ENCODE assay signal across 1 cellular context in the genomic region with DNA sequence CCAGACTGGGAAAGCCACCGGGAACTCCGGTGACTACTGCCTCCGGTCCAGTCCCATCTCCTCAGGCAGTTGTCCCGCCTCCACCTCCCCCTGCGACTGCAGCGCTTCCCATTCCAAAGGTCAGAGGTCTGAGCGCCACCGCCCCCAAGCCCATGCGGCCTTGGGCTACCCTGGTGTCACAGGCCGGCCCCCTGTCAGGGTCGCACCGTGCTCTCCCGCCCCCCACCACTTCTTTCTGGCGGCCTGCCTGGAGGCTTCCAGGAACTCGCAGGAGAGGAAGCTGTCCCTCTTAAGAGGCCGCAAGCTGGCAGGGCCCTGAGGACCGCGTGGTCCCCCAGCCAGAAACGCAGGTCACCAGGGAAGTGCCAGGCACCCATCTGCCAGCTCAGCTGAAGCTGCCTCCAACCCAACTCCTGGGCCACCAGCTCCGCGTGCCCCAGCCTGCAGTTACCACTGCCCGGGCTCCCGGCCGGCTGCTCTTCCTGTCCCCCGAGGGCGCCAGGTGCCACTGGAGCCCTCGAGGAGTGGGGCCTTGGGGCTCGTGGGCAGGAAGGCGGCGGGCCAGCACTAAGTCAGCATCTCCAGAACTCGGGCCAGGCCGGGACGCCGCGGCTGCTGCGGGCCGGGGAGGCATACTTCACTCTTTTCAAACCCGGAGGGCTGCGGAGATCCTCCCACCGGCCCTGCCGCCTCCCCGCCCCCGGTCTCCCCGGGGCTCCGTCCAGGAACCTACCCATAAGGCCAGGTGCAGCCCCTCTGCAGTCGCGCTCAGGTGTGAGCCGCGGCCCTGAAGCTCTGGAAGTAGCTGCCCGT.
TF ChIP-seq lines count a peak whose summit lies in the region.

No MANE protein-coding gene starts in this region.

TF ChIP-seq in H1, 55 proteins besides CTCF, POLR2A, EP300 and RAD21:
- TF ChIP-seq PHF8 (conservative IDR thresholded peaks at IDR 0.05; ENCODE audit: low read depth, low read length) = peak; percentile 16; the same call in 1 of the 2 replicates
- peak in 1 of 2 experiments; percentile 25; a peak in 1 of 4 replicates for TF ChIP-seq SIN3A (conservative IDR thresholded peaks at IDR 0.05 in 1 of 2, IDR thresholded peaks at IDR 0.05 in 1 of 2; ENCODE audit: low read depth in 1 of 2, low read length in 2 of 2)
- TF ChIP-seq HDAC2 (IDR thresholded peaks at IDR 0.05; ENCODE audit: borderline replicate concordance in 1 of 2, low read depth in 2 of 2, low read length in 2 of 2) = peak in 1 of 2 experiments; percentile 11; a peak in 1 of 4 replicates
- peak; percentile 77 for TF ChIP-seq SAP30 (IDR thresholded peaks at IDR 0.05; ENCODE audit: insufficient read depth, insufficient replicate concordance, low read length)
- TF ChIP-seq CHD7 (IDR thresholded peaks at IDR 0.05; ENCODE audit: insufficient replicate concordance, low read length) = no peak
- peak; percentile 15 for TF ChIP-seq KDM4A (IDR thresholded peaks at IDR 0.05; ENCODE audit: low read depth, low read length, severe bottlenecking)
- TF ChIP-seq TAF7 (optimal IDR thresholded peaks at IDR 0.05; ENCODE audit: borderline replicate concordance, low read depth, low read length) = peak; percentile 85
- TF ChIP-seq SP1 (IDR thresholded peaks at IDR 0.05; ENCODE audit: low read depth, low read length) = no peak
- peak; percentile 63; the same call in 1 of the 2 replicates for TF ChIP-seq TAF1 (IDR thresholded peaks at IDR 0.05; ENCODE audit: low read depth, low read length)
- TF ChIP-seq, protein P1, sequence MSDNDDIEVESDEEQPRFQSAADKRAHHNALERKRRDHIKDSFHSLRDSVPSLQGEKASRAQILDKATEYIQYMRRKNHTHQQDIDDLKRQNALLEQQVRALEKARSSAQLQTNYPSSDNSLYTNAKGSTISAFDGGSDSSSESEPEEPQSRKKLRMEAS (IDR thresholded peaks at IDR 0.05) = peak; percentile 69
- peak; percentile 44; the same call in 1 of the 2 replicates for TF ChIP-seq EGR1 (IDR thresholded peaks at IDR 0.05; ENCODE audit: borderline replicate concordance, low read depth, low read length)
- no peak for TF ChIP-seq SUZ12 (IDR thresholded peaks at IDR 0.05; ENCODE audit: low read length)
- TF ChIP-seq NRF1 (IDR thresholded peaks at IDR 0.05; ENCODE audit: low read depth, low read length) = no peak
- TF ChIP-seq JUN (IDR thresholded peaks at IDR 0.05; ENCODE audit: low read depth, low read length) = no peak
- TF ChIP-seq POLR2AphosphoS5 (IDR thresholded peaks at IDR 0.05; ENCODE audit: low read depth, low read length) = peak; percentile 54
- TF ChIP-seq TEAD4 (IDR thresholded peaks at IDR 0.05; ENCODE audit: low read depth, low read length) = no peak
